In the genomic region with DNA sequence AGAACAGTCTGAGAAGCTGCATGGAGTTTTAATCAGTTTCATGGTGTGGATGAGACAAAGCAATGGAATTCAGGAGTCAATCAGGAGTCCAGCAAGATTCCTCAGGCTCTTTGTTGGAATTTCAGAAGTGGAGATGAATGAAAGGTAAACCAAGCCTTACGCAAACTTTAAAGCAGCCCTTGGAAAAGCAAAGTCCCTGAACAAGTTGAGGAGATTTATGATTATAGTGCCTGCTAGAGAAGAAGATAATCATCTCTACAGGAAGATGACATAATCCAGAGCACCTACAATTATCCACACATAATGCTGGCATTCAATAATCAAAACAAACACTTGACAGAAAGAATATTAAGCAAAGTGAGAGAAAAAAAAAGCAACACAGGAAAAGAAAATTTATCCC, we compare ENCODE assay signal across 26 cellular contexts.
A peak's percentile ranks its signal among the peaks of the same experiment; 100 is the strongest.
DNase-seq lines count a peak whose midpoint lies in the region; ATAC-seq, FAIRE-seq and TF ChIP-seq lines count a peak whose summit lies in the region.
"Had no signal": no experiment of that assay in that cellular context is flagged by ENCODE, and none has a peak within 500 bp of the region (broad histone marks: within the 10 kb centered on the region; RNA-seq: fewer than 3 reads in every experiment).

No MANE protein-coding gene starts in this region.

- H3K4me1 Mint-ChIP-seq in progenitor cell of endocrine pancreas (ENCODE audit: low read depth) (peaks cover 6% of the 10 kb centered on the region), WTC11 (no peaks in the 10 kb centered on the region)
- H3K4me1 Mint-ChIP-seq in activated T-helper 17 cell treated with anti-CD3 and anti-CD28 coated beads, Interleukin-2, amount 50 U/mL, for 72 hours, result no peaks in the 10 kb centered on the region
- H3K4me1 Mint-ChIP-seq: central memory CD8-positive, alpha-beta T cell; stimulated activated effector memory CD8-positive, alpha-beta T cell treated with anti-CD3 and anti-CD28 coated beads, Interleukin-12 subunit alpha, Interleukin-12 subunit beta, amount 100 ng/mL, for 72 hours had no signal

- H3K4me3 Mint-ChIP-seq in progenitor cell of endocrine pancreas (ENCODE audit: low read depth), result no peak overlapping the region
- H3K4me3 Mint-ChIP-seq in activated T-helper 17 cell treated with anti-CD3 and anti-CD28 coated beads, Interleukin-2, amount 50 U/mL, for 72 hours, result no peak overlapping the region
- H3K4me3 Mint-ChIP-seq in WTC11, result no peak overlapping the region
- H3K4me3 Mint-ChIP-seq: CD8-positive, alpha-beta T cell; central memory CD8-positive, alpha-beta T cell; effector memory CD8-positive, alpha-beta T cell; natural killer cell treated with Interleukin-12 subunit alpha and Interleukin-12 subunit beta and Interleukin-15 and Interleukin-18, amount 100 ng/mL, for 72 hours; stimulated activated effector memory CD8-positive, alpha-beta T cell treated with anti-CD3 and anti-CD28 coated beads, Interleukin-12 subunit alpha, Interleukin-12 subunit beta, amount 100 ng/mL, for 72 hours; T-helper 1 cell treated with Interleukin-12 subunit alpha and Interleukin-12 subunit beta and Interleukin-4 antibody, amounts not matched to agents 30 μg/mL and 1 μg/mL, for 36 hours; type B pancreatic cell had no signal

- no peak for TF ChIP-seq CTCF in mammary epithelial cell (conservative IDR thresholded peaks at IDR 0.05 in 1 of 2, IDR thresholded peaks at IDR 0.05 in 1 of 2; ENCODE audit: extremely low read depth in 1 of 2, insufficient read depth in 1 of 2, low read depth in 1 of 2, low read length in 2 of 2)
- no peak for TF ChIP-seq CTCF in breast epithelium (IDR thresholded peaks at IDR 0.05)
- no peak for TF ChIP-seq CTCF in PC-3 (conservative IDR thresholded peaks at IDR 0.05; ENCODE audit: low read depth, low read length)
- TF ChIP-seq CTCF in endothelial cell of umbilical vein (IDR thresholded peaks at IDR 0.05; ENCODE audit: extremely low read depth in 1 of 2, insufficient read depth in 1 of 2, low read depth in 1 of 2, low read length in 2 of 2), result no peak
- no peak for TF ChIP-seq CTCF in progenitor cell of endocrine pancreas (IDR thresholded peaks at IDR 0.05; ENCODE audit: unreplicated experiment)
- no peak for TF ChIP-seq CTCF in WTC11 (IDR thresholded peaks at IDR 0.05)

- FAIRE-seq in endothelial cell of umbilical vein (lab: Jason Lieb, UNC), result no peak
- FAIRE-seq: GM12891 had no signal

- no peaks in the 10 kb centered on the region for H3K27me3 Mint-ChIP-seq in progenitor cell of endocrine pancreas
- H3K27me3 Mint-ChIP-seq in activated T-helper 17 cell treated with anti-CD3 and anti-CD28 coated beads, Interleukin-2, amount 50 U/mL, for 72 hours, result no peaks in the 10 kb centered on the region
- H3K27me3 Mint-ChIP-seq in WTC11 (ENCODE audit: low read depth), result no peaks in the 10 kb centered on the region
- H3K27me3 Mint-ChIP-seq: central memory CD8-positive, alpha-beta T cell; effector memory CD8-positive, alpha-beta T cell; natural killer cell treated with Interleukin-12 subunit alpha and Interleukin-12 subunit beta and Interleukin-15 and Interleukin-18, amount 100 ng/mL, for 72 hours; type B pancreatic cell had no signal

- H3K4me2 ChIP-seq in mammary epithelial cell (ENCODE audit: insufficient read depth, low read depth, low read length) (no peak overlapping the region), PC-3 (ENCODE audit: low read length) (no peak overlapping the region), endothelial cell of umbilical vein (ENCODE audit: insufficient read depth, low read length) (no peak overlapping the region)

- TF ChIP-seq POLR2A in breast epithelium (IDR thresholded peaks at IDR 0.05), result no peak
- TF ChIP-seq POLR2A in endothelial cell of umbilical vein (IDR thresholded peaks at IDR 0.05; ENCODE audit: low read depth, low read length), result no peak

- intact Hi-C loops in mammary epithelial cell (cut with micrococcal nuclease), result no loop called here
- intact Hi-C loops in breast epithelium (cut with DNase I; ENCODE audit: low total_unique reads), result no loop called here
- intact Hi-C loops in PC-3 (cut with micrococcal nuclease), result no loop called here
- intact Hi-C loops in endothelial cell of umbilical vein (cut with micrococcal nuclease), result no loop called here

- WGBS in mammary epithelial cell (ENCODE audit: low coverage, missing lambda C conversion rate), result 50% methylated on average over 1 of the region's 1 CpG

- dilution Hi-C loops in mammary epithelial cell (cut with HindIII; ENCODE audit: low sequenced_read_pairs) (no loop called here), endothelial cell of umbilical vein (cut with MboI; ENCODE audit: extremely low pct_ligation_motif_present, low sequenced_read_pairs) (no loop called here)

- H3K27ac ChIP-seq in mammary epithelial cell (ENCODE audit: insufficient read depth, low read depth, low read length) (no peak overlapping the region), breast epithelium (no peak overlapping the region), PC-3 (ENCODE audit: low read length) (no peak overlapping the region), endothelial cell of umbilical vein (ENCODE audit: insufficient read depth, low read depth, low read length) (no peak overlapping the region)
- H3K27ac ChIP-seq: lower lobe of right lung had no signal

- DNase-seq in mammary epithelial cell (peak; percentile 11), breast epithelium (ENCODE audit: low spot score in 2 of 2) (no peak), PC-3 (peak; percentile 43), endothelial cell of umbilical vein (ENCODE audit: low read depth, low spot score) (peak; percentile 9), progenitor cell of endocrine pancreas (ENCODE audit: low spot score, unreplicated experiment) (no peak), KG1 (lab: John Stamatoyannopoulos, UW) (no peak), WTC11 (ENCODE audit: low spot score) (no peak)
- DNase-seq: activated CD4-positive, alpha-beta T cell treated with anti-CD3 and anti-CD28 coated beads, Interleukin-2, amount 50 U/mL, for 48 hours; activated T-cell treated with anti-CD3 and anti-CD28 coated beads, Interleukin-2, amount 50 U/mL, for 48 hours; BE2C; CD8-positive, alpha-beta T cell; effector memory CD8-positive, alpha-beta T cell; EL; lower lobe of right lung; MV-4-11; NCI-H1694 treated with DMSO at 0.1 percent for 48 hours; NCI-H2171 treated with DMSO at 0.1 percent for 48 hours; NCI-H524; stimulated activated CD4-positive, alpha-beta T cell treated with anti-CD3 and anti-CD28 coated beads, Interleukin-15, amount 100 ng/mL, for 24 hours had no signal

- no peaks in the 10 kb centered on the region for H3K4me1 ChIP-seq in mammary epithelial cell (ENCODE audit: insufficient read depth, low read length)
- H3K4me1 ChIP-seq in breast epithelium, result no peaks in the 10 kb centered on the region
- peaks cover 7% of the 10 kb centered on the region; the same call in 1 of the 2 replicates for H3K4me1 ChIP-seq in PC-3 (ENCODE audit: insufficient read depth, low read length)
- H3K4me1 ChIP-seq in endothelial cell of umbilical vein (ENCODE audit: control insufficient read depth, extremely low read depth, insufficient read depth, low read length), result no peaks in the 10 kb centered on the region
- H3K4me1 ChIP-seq: lower lobe of right lung had no signal

- H3F3A ChIP-seq in PC-3 (ENCODE audit: low read length, unreplicated experiment), result no peaks in the 10 kb centered on the region

- H3K36me3 ChIP-seq in mammary epithelial cell (ENCODE audit: insufficient read depth, low read length) (no peaks in the 10 kb centered on the region), breast epithelium (no peaks in the 10 kb centered on the region), PC-3 (ENCODE audit: low read depth, low read length) (no peaks in the 10 kb centered on the region), endothelial cell of umbilical vein (ENCODE audit: control insufficient read depth in 2 of 2, extremely low read depth in 1 of 2, insufficient read depth in 2 of 2, low read length in 2 of 2) (no peaks in the 10 kb centered on the region)
- H3K36me3 ChIP-seq: BE2C, lower lobe of right lung had no signal

- H3K9ac ChIP-seq in mammary epithelial cell (ENCODE audit: insufficient read depth, low read length), result no peak overlapping the region
- no peak overlapping the region for H3K9ac ChIP-seq in PC-3 (ENCODE audit: low read length)
- no peak overlapping the region for H3K9ac ChIP-seq in endothelial cell of umbilical vein (replicated peaks; ENCODE audit: extremely low read depth, insufficient read depth, low read length)

- no peaks in the 10 kb centered on the region for H3K36me3 Mint-ChIP-seq in progenitor cell of endocrine pancreas (ENCODE audit: insufficient read depth)
- H3K36me3 Mint-ChIP-seq in activated T-helper 17 cell treated with anti-CD3 and anti-CD28 coated beads, Interleukin-2, amount 50 U/mL, for 72 hours (ENCODE audit: low read depth), result no peaks in the 10 kb centered on the region
- no peaks in the 10 kb centered on the region for H3K36me3 Mint-ChIP-seq in WTC11
- H3K36me3 Mint-ChIP-seq: CD8-positive, alpha-beta T cell; stimulated activated effector memory CD8-positive, alpha-beta T cell treated with anti-CD3 and anti-CD28 coated beads, Interleukin-12 subunit alpha, Interleukin-12 subunit beta, amount 100 ng/mL, for 72 hours; type B pancreatic cell had no signal

- H3K9me3 ChIP-seq in mammary epithelial cell (replicated peaks; ENCODE audit: insufficient read depth, low read length), result no peaks in the 10 kb centered on the region
- no peaks in the 10 kb centered on the region for H3K9me3 ChIP-seq in breast epithelium
- no peaks in the 10 kb centered on the region for H3K9me3 ChIP-seq in PC-3 (ENCODE audit: low read length)
- no peaks in the 10 kb centered on the region for H3K9me3 ChIP-seq in endothelial cell of umbilical vein (replicated peaks; ENCODE audit: control insufficient read depth, insufficient read depth, low read length)
- H3K9me3 ChIP-seq: BE2C, lower lobe of right lung had no signal

- H2AFZ ChIP-seq in mammary epithelial cell (ENCODE audit: low read depth, low read length), result no peak overlapping the region
- H2AFZ ChIP-seq in PC-3 (ENCODE audit: low read length), result 0 out of 2 replicates have a peak overlapping the region, but pooled peaks have one; percentile 9
- H2AFZ ChIP-seq in endothelial cell of umbilical vein (ENCODE audit: low read depth, low read length), result no peak overlapping the region

- H3K27me3 ChIP-seq in mammary epithelial cell (ENCODE audit: insufficient read depth, low read length), result no peaks in the 10 kb centered on the region
- H3K27me3 ChIP-seq in breast epithelium, result no peaks in the 10 kb centered on the region
- no peaks in the 10 kb centered on the region for H3K27me3 ChIP-seq in PC-3 (ENCODE audit: low read length)
- H3K27me3 ChIP-seq in endothelial cell of umbilical vein (ENCODE audit: control insufficient read depth in 2 of 2, insufficient read depth in 2 of 2, low read length in 2 of 2), result no peaks in the 10 kb centered on the region
- H3K27me3 ChIP-seq: BE2C had no signal

- H3K9me2 ChIP-seq in PC-3 (replicated peaks; ENCODE audit: low read length), result no peaks in the 10 kb centered on the region

- BruUV-seq in mammary epithelial cell (replicated peaks; lab: Mats Ljungman, UMichigan), result no TSS peak
- BruUV-seq in PC-3 (replicated peaks; lab: Mats Ljungman, UMichigan), result no TSS peak
- no TSS peak for BruUV-seq in endothelial cell of umbilical vein (replicated peaks; lab: Mats Ljungman, UMichigan)

- H3K79me2 ChIP-seq in mammary epithelial cell (ENCODE audit: insufficient read depth, low read length), result no peaks in the 10 kb centered on the region
- H3K79me2 ChIP-seq in PC-3 (ENCODE audit: low read length), result no peaks in the 10 kb centered on the region
- no peaks in the 10 kb centered on the region for H3K79me2 ChIP-seq in endothelial cell of umbilical vein (ENCODE audit: control insufficient read depth, insufficient read depth, low read length)

- peak overlapping the region; percentile 22 for H3K27ac Mint-ChIP-seq in progenitor cell of endocrine pancreas
- no peak overlapping the region for H3K27ac Mint-ChIP-seq in activated T-helper 17 cell treated with anti-CD3 and anti-CD28 coated beads, Interleukin-2, amount 50 U/mL, for 72 hours
- H3K27ac Mint-ChIP-seq in WTC11, result no peak overlapping the region
- H3K27ac Mint-ChIP-seq: CD8-positive, alpha-beta T cell; effector memory CD8-positive, alpha-beta T cell; natural killer cell treated with Interleukin-12 subunit alpha and Interleukin-12 subunit beta and Interleukin-15 and Interleukin-18, amount 100 ng/mL, for 72 hours; stimulated activated effector memory CD8-positive, alpha-beta T cell treated with anti-CD3 and anti-CD28 coated beads, Interleukin-12 subunit alpha, Interleukin-12 subunit beta, amount 100 ng/mL, for 72 hours; T-helper 1 cell treated with Interleukin-12 subunit alpha and Interleukin-12 subunit beta and Interleukin-4 antibody, amounts not matched to agents 30 μg/mL and 1 μg/mL, for 36 hours; type B pancreatic cell had no signal

- no peaks in the 10 kb centered on the region for H4K20me1 ChIP-seq in mammary epithelial cell (ENCODE audit: insufficient read depth, low read length)
- H4K20me1 ChIP-seq in PC-3 (ENCODE audit: low read length), result no peaks in the 10 kb centered on the region
- H4K20me1 ChIP-seq in endothelial cell of umbilical vein (replicated peaks; ENCODE audit: control insufficient read depth, extremely low read depth, insufficient read depth, low read length), result no peaks in the 10 kb centered on the region

- H3K9me1 ChIP-seq in endothelial cell of umbilical vein (replicated peaks; ENCODE audit: control insufficient read depth, extremely low read depth, insufficient read depth, low read length), result no peaks in the 10 kb centered on the region

- H3K9me3 Mint-ChIP-seq in progenitor cell of endocrine pancreas (ENCODE audit: low read depth), result peaks cover 4% of the 10 kb centered on the region
- peaks cover 14% of the 10 kb centered on the region for H3K9me3 Mint-ChIP-seq in activated T-helper 17 cell treated with anti-CD3 and anti-CD28 coated beads, Interleukin-2, amount 50 U/mL, for 72 hours
- H3K9me3 Mint-ChIP-seq in WTC11, result peaks cover 4% of the 10 kb centered on the region
- H3K9me3 Mint-ChIP-seq: type B pancreatic cell had no signal

- ATAC-seq in PC-3 (peak; percentile 55), WTC11 (no peak)
- ATAC-seq in activated T-helper 17 cell treated with anti-CD3 and anti-CD28 coated beads, Interleukin-2, amount 50 U/mL, for 72 hours (replicated peaks), result no peak
- ATAC-seq: CD8-positive, alpha-beta T cell; effector memory CD8-positive, alpha-beta T cell; lower lobe of right lung; natural killer cell treated with Interleukin-12 subunit alpha and Interleukin-12 subunit beta and Interleukin-15 and Interleukin-18, amount 100 ng/mL, for 72 hours; stimulated activated effector memory CD8-positive, alpha-beta T cell treated with anti-CD3 and anti-CD28 coated beads, Interleukin-12 subunit alpha, Interleukin-12 subunit beta, amount 100 ng/mL, for 72 hours had no signal

- POLR2A ChIA-PET in PC-3 (lab: Charles Lee; ENCODE audit: unreplicated experiment) (no interaction called here), endothelial cell of umbilical vein (lab: Charles Lee) (no interaction called here), WTC11 (lab: Charles Lee) (no interaction called here)

- H3K4me3 ChIP-seq in mammary epithelial cell (replicated peaks in 1 of 3; ENCODE audit: insufficient read depth in 1 of 3, low read depth in 2 of 3, low read length in 3 of 3) (no peak overlapping the region), breast epithelium (no peak overlapping the region), PC-3 (ENCODE audit: low read length) (no peak overlapping the region), endothelial cell of umbilical vein (replicated peaks in 1 of 3; ENCODE audit: insufficient read depth in 1 of 3, low read depth in 1 of 3, low read length in 3 of 3) (no peak overlapping the region)
- H3K4me3 ChIP-seq: lower lobe of right lung had no signal

- in situ Hi-C loops in mammary epithelial cell (cut with MboI; ENCODE audit: low sequenced_read_pairs in 2 of 2), result no loop called here

- CTCF ChIA-PET in mammary epithelial cell (lab: Charles Lee; ENCODE audit: low non-redundant PET), result no interaction called here
- CTCF ChIA-PET in PC-3 (lab: Charles Lee), result no interaction called here
- CTCF ChIA-PET in endothelial cell of umbilical vein (lab: Charles Lee), result no interaction called here
- CTCF ChIA-PET in WTC11 (lab: Charles Lee), result no interaction called here

Comparison
In these comparisons a context has a peak if more than half of its experiments do, and no peak if none do; other contexts are left out.
1. DNase-seq: peak in mammary epithelial cell (single experiment), PC-3 (single experiment) and endothelial cell of umbilical vein (single experiment); none in breast epithelium (0 of 2), progenitor cell of endocrine pancreas (single experiment), KG1 (single experiment) and WTC11 (single experiment).